ENCODE assay signal across 27 cellular contexts in genomic region chr6:41673704-41674000, GRCh38. TPM values are rescaled to one million over a fixed set of nuclear protein-coding genes. Genes with fewer than 3 reads are reported as not detected.
"Had no signal": no experiment of that assay in that cellular context is flagged by ENCODE, and none has a peak within 500 bp of the region (broad histone marks: within the 10 kb centered on the region; RNA-seq: fewer than 3 reads in every experiment).

No MANE protein-coding gene starts in this region.

- H3K36me3 Mint-ChIP-seq: mesothelial cell of epicardium, naive B cell had no signal

- H3K36me3 ChIP-seq: gastroesophageal sphincter, transverse colon had no signal

- H3K27ac Mint-ChIP-seq: activated T-helper 1 cell treated with anti-CD3 and anti-CD28 coated beads, Interleukin-12 subunit alpha, Interleukin-12 subunit beta, Interleukin-2, Interleukin-4 antibody, amounts not matched to agents 30 ng/mL and 10 ng/mL and 1 ng/mL, durations not matched to agents 14 hours and 24 hours and 36 hours; effector memory CD8-positive, alpha-beta T cell; mesothelial cell of epicardium; naive B cell; nephron progenitor cell had no signal

- DNase-seq: activated CD4-positive, alpha-beta T cell treated with anti-CD3 and anti-CD28 coated beads for 48 hours; activated CD4-positive, alpha-beta T cell treated with anti-CD3 and anti-CD28 coated beads, Interleukin-2, amount 50 U/mL, for 48 hours; activated CD8-positive, alpha-beta memory T cell treated with anti-CD3 and anti-CD28 coated beads, Interleukin-2, amount 50 U/mL, for 4 hours; activated gamma-delta T cell treated with Interleukin-2 at 50 U/mL for 16 hours; activated naive CD4-positive, alpha-beta T cell treated with anti-CD3 and anti-CD28 coated beads, Interleukin-2, amount 50 U/mL, for 16 hours; activated T-cell treated with anti-CD3 and anti-CD28 coated beads, Interleukin-2, amount 50 U/mL, for 1 hour; amniotic stem cell; cortex of kidney; effector memory CD8-positive, alpha-beta T cell; naive B cell; nephron progenitor cell; nucleus accumbens; stimulated activated CD4-positive, alpha-beta T cell treated with anti-CD3 and anti-CD28 coated beads, Interleukin-2, amount 100 ng/mL, for 48 hours; stimulated activated naive CD8-positive, alpha-beta T cell treated with anti-CD3 and anti-CD28 coated beads, Interleukin-15, Interleukin-2, amounts not matched to agents 100 U/mL and 50 U/mL, for 24 hours; T-helper 9 cell; testis; transverse colon had no signal

- H3K4me3 Mint-ChIP-seq: activated T-helper 1 cell treated with anti-CD3 and anti-CD28 coated beads, Interleukin-12 subunit alpha, Interleukin-12 subunit beta, Interleukin-2, Interleukin-4 antibody, amounts not matched to agents 30 ng/mL and 10 ng/mL and 1 ng/mL, durations not matched to agents 14 hours and 24 hours and 36 hours; effector memory CD8-positive, alpha-beta T cell; mesothelial cell of epicardium; naive B cell had no signal

- H3K9ac ChIP-seq: parathyroid adenoma had no signal

- H3K27ac ChIP-seq: gastroesophageal sphincter, hepatocyte, parathyroid adenoma, testis, transverse colon, VCaP had no signal

- H3K79me2 ChIP-seq: hepatocyte, parathyroid adenoma had no signal

- ATAC-seq: activated CD4-positive, CD25-positive, alpha-beta regulatory T cell treated with anti-CD3 and anti-CD28 coated beads, Interleukin-2, amount 50 U/mL, for 24 hours; effector memory CD8-positive, alpha-beta T cell; gastroesophageal sphincter; right cardiac atrium; stimulated activated naive CD8-positive, alpha-beta T cell treated with anti-CD3 and anti-CD28 coated beads, Interleukin-15, Interleukin-2, amounts not matched to agents 100 U/mL and 50 U/mL, for 24 hours had no signal

- H3K4me1 ChIP-seq: gastroesophageal sphincter, parathyroid adenoma, testis, transverse colon had no signal

- H3K9me3 Mint-ChIP-seq: activated T-helper 1 cell treated with anti-CD3 and anti-CD28 coated beads, Interleukin-12 subunit alpha, Interleukin-12 subunit beta, Interleukin-2, Interleukin-4 antibody, amounts not matched to agents 30 ng/mL and 10 ng/mL and 1 ng/mL, durations not matched to agents 14 hours and 24 hours and 36 hours; effector memory CD8-positive, alpha-beta T cell had no signal

- H2AFZ ChIP-seq: hepatocyte, parathyroid adenoma had no signal

- H3K9me3 ChIP-seq: gastroesophageal sphincter, testis, transverse colon had no signal

- H3K4me3 ChIP-seq: gastroesophageal sphincter, hepatocyte, testis, transverse colon had no signal

- H3K27me3 ChIP-seq: testis, transverse colon had no signal

- H3K4me2 ChIP-seq: hepatocyte had no signal

RNA-seq across cellular contexts. Expression of gene MDFI, which starts 35.4 kb away (rescaled TPM):
- total RNA-seq: activated CD8-positive, alpha-beta memory T cell treated with anti-CD3 and anti-CD28 coated beads for 36 hours; activated T-helper 1 cell treated with anti-CD3 and anti-CD28 coated beads, Interleukin-12 subunit alpha, Interleukin-12 subunit beta, Interleukin-2, Interleukin-4 antibody, amounts not matched to agents 30 ng/mL and 10 ng/mL and 1 ng/mL, durations not matched to agents 14 hours and 24 hours and 36 hours; fibroblast of villous mesenchyme had no signal
